ENCODE assay signal across 18 cellular contexts in the genomic region with DNA sequence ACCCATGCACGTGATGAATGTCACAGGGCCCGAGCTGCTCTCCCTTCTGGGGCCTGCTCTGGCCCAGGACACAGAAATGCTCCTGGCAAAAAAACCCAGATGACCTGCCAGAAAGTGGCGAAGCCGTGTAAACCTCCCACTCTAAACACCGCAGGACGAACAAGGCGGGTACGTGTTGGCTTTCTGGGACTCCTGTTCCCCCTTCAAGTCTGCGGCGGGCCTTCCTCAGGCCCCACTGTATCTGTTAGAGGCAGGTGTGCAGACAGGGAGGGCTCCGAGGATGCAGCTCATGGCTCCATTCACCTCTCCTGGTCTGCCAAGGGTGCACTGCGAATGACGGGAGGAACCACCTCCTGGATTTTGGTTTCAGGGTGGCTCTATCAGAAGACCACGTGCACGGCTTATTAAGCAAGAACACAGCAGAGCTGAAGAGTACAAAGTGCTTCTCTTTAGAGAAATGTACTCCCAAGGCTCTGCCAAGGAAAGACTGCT.
A peak's percentile ranks its signal among the peaks of the same experiment; 100 is the strongest.
DNase-seq lines count a peak whose midpoint lies in the region; TF ChIP-seq lines count a peak whose summit lies in the region.
"Had no signal": no experiment of that assay in that cellular context is flagged by ENCODE, and none has a peak within 500 bp of the region (broad histone marks: within the 10 kb centered on the region; RNA-seq: fewer than 3 reads in every experiment).

No MANE protein-coding gene starts in this region.

- H3K4me3 ChIP-seq in transverse colon, result no peak overlapping the region
- no peak overlapping the region for H3K4me3 ChIP-seq in WERI-Rb-1 (ENCODE audit: low read depth, low read length)
- H3K4me3 ChIP-seq: dorsolateral prefrontal cortex had no signal

- no peak for TF ChIP-seq EP300 in transverse colon (IDR thresholded peaks at IDR 0.05; ENCODE audit: low read depth)

- H3K27me3 ChIP-seq in transverse colon (no peaks in the 10 kb centered on the region), WERI-Rb-1 (ENCODE audit: insufficient read depth, low read depth, severe bottlenecking) (peaks cover 6% of the 10 kb centered on the region)
- H3K27me3 ChIP-seq: dorsolateral prefrontal cortex had no signal

- no peak for TF ChIP-seq POLR2A in transverse colon (IDR thresholded peaks at IDR 0.05)

- TF ChIP-seq CTCF in transverse colon (IDR thresholded peaks at IDR 0.05), result no peak
- no peak for TF ChIP-seq CTCF in WERI-Rb-1 (IDR thresholded peaks at IDR 0.05; ENCODE audit: low read depth, low read length)

- peak overlapping the region; percentile 35 for H3K27ac ChIP-seq in cingulate gyrus (ENCODE audit: low read depth, low read length)
- peak overlapping the region in 2 of 4 donors; percentile 40 to 68 for H3K27ac ChIP-seq in transverse colon
- H3K27ac ChIP-seq in WERI-Rb-1, result no peak overlapping the region
- H3K27ac ChIP-seq: epithelial cell of prostate had no signal

- peaks cover 0 to 3% (median 0%) of the 10 kb centered on the region in 4 donors for H3K4me1 ChIP-seq in transverse colon

- in situ Hi-C loops in transverse colon (cut with MboI; ENCODE audit: low pct_ligation_motif_present in 1 of 4, low pct_unique_long_range_greater_than_20kb in 1 of 4, low sequenced_read_pairs in 3 of 4), result no loop called here

- intact Hi-C loops in transverse colon (cut with DNase I; ENCODE audit: low total_unique reads), result no loop called here

- H3K9me3 ChIP-seq in transverse colon, result peaks cover 0 to 6% of the 10 kb centered on the region in 2 donors
- peaks cover 6% of the 10 kb centered on the region for H3K9me3 ChIP-seq in WERI-Rb-1 (ENCODE audit: severe bottlenecking)

- no peaks in the 10 kb centered on the region for H3K36me3 ChIP-seq in transverse colon
- no peaks in the 10 kb centered on the region for H3K36me3 ChIP-seq in WERI-Rb-1

- WGBS in transverse colon (ENCODE audit: low coverage in 1 of 2), 2 donors, result 80 to 86% methylated on average over 1 to 15 of the region's 15 CpGs

- peak; percentile 25 for DNase-seq in Ammon's horn (ENCODE audit: low spot score)
- peak; percentile 10 for DNase-seq in inferior parietal cortex (ENCODE audit: extremely low spot score)
- peak; percentile 10 for DNase-seq in retina
- DNase-seq in HuH-7 (ENCODE audit: low spot score), result no peak
- DNase-seq in transverse colon, result no peak
- DNase-seq in LoVo (ENCODE audit: low spot score), result no peak
- no peak for DNase-seq in WERI-Rb-1
- DNase-seq: activated CD4-positive, alpha-beta T cell treated with anti-CD3 and anti-CD28 coated beads for 4 hours; activated effector memory CD4-positive, alpha-beta T cell treated with anti-CD3 and anti-CD28 coated beads, Interleukin-2, amount 50 U/mL, for 16 hours; dorsolateral prefrontal cortex; GF-D8; kidney glomerular epithelial cell; midbrain; NCI-H146; NCI-H69; SW 1271 had no signal

Comparison
In these comparisons a context has a peak if more than half of its experiments do, and no peak if none do; other contexts are left out.
1. DNase-seq: peak in Ammon's horn (single experiment), inferior parietal cortex (single experiment) and retina (single experiment); none in HuH-7 (single experiment), transverse colon (single experiment), LoVo (single experiment) and WERI-Rb-1 (single experiment).